In genomic region chr22:49524362-49524761, GRCh38 we compare ENCODE assay signal across 26 cellular contexts.
DNase-seq lines count a peak whose midpoint lies in the region; ATAC-seq and TF ChIP-seq lines count a peak whose summit lies in the region.
"Had no signal": no experiment of that assay in that cellular context is flagged by ENCODE, and none has a peak within 500 bp of the region (broad histone marks: within the 10 kb centered on the region; RNA-seq: fewer than 3 reads in every experiment).

No MANE protein-coding gene starts in this region.

- H3K27me3 Mint-ChIP-seq in glutamatergic neuron (ENCODE audit: unreplicated experiment), result peaks cover 20% of the 10 kb centered on the region
- H3K27me3 Mint-ChIP-seq: activated CD8-positive, alpha-beta T cell treated with anti-CD3 and anti-CD28 coated beads for 36 hours; memory B cell; naive B cell had no signal

- no peak overlapping the region for H3K27ac ChIP-seq in osteoblast (ENCODE audit: low read depth, low read length)
- H3K27ac ChIP-seq: ovary, stomach, tibial nerve had no signal

- no peak overlapping the region for H3K27ac Mint-ChIP-seq in glutamatergic neuron (ENCODE audit: unreplicated experiment)
- H3K27ac Mint-ChIP-seq: activated CD8-positive, alpha-beta T cell treated with anti-CD3 and anti-CD28 coated beads for 36 hours; memory B cell; naive B cell had no signal

- H3K4me3 ChIP-seq in osteoblast (ENCODE audit: insufficient read depth, low read length), result no peak overlapping the region
- H3K4me3 ChIP-seq: ovary, stomach, tibial nerve had no signal

- no peaks in the 10 kb centered on the region for H3K4me1 Mint-ChIP-seq in glutamatergic neuron (ENCODE audit: low read depth, unreplicated experiment)

- ATAC-seq in HG02759 (IDR thresholded peaks at IDR 0.05; ENCODE audit: unreplicated experiment) (no peak), GM19455 (IDR thresholded peaks at IDR 0.05; ENCODE audit: unreplicated experiment) (no peak)
- ATAC-seq: activated CD4-positive, CD25-positive, alpha-beta regulatory T cell treated with anti-CD3 and anti-CD28 coated beads, Interleukin-2, amount 50 U/mL, for 24 hours; activated CD8-positive, alpha-beta T cell treated with anti-CD3 and anti-CD28 coated beads for 36 hours; sciatic nerve had no signal

- H2AFZ ChIP-seq in osteoblast (ENCODE audit: low read length), result no peak overlapping the region

- H3K36me3 Mint-ChIP-seq in glutamatergic neuron (ENCODE audit: unreplicated experiment), result peaks cover 28% of the 10 kb centered on the region
- H3K36me3 Mint-ChIP-seq: naive B cell had no signal

- TF ChIP-seq CTCF in osteoblast (IDR thresholded peaks at IDR 0.05; ENCODE audit: extremely low read depth, low read depth, low read length) (no peak), glutamatergic neuron (IDR thresholded peaks at IDR 0.05; ENCODE audit: partially characterized antibody, unreplicated experiment) (no peak)

- H3K36me3 ChIP-seq in osteoblast (ENCODE audit: insufficient read depth, low read length), result no peaks in the 10 kb centered on the region
- H3K36me3 ChIP-seq: ovary, stomach, tibial nerve had no signal

- H3K9me3 Mint-ChIP-seq in glutamatergic neuron (ENCODE audit: unreplicated experiment), result peaks cover 41% of the 10 kb centered on the region
- H3K9me3 Mint-ChIP-seq: activated CD8-positive, alpha-beta T cell treated with anti-CD3 and anti-CD28 coated beads for 36 hours; memory B cell had no signal

- no peak overlapping the region for H3K4me3 Mint-ChIP-seq in glutamatergic neuron (ENCODE audit: unreplicated experiment)
- H3K4me3 Mint-ChIP-seq: activated CD8-positive, alpha-beta T cell treated with anti-CD3 and anti-CD28 coated beads for 36 hours; memory B cell; naive B cell had no signal

- no peaks in the 10 kb centered on the region for H3K4me1 ChIP-seq in osteoblast (ENCODE audit: insufficient read depth, low read length)
- H3K4me1 ChIP-seq: tibial nerve had no signal

- no peaks in the 10 kb centered on the region for H3K9me3 ChIP-seq in osteoblast (ENCODE audit: low read depth, low read length)

- no peaks in the 10 kb centered on the region for H3K27me3 ChIP-seq in osteoblast (ENCODE audit: insufficient read depth, low read length)
- H3K27me3 ChIP-seq: ovary, tibial nerve had no signal

- H3K79me2 ChIP-seq in osteoblast (ENCODE audit: insufficient read depth, low read length), result no peaks in the 10 kb centered on the region

- DNase-seq in SHP77 treated with DMSO at 0.1 percent for 48 hours (lab: John Stamatoyannopoulos, UW) (peak; percentile 3), SHP77 (lab: John Stamatoyannopoulos, UW) (no peak), NCI-H146 (lab: John Stamatoyannopoulos, UW) (peak; percentile 56), osteoblast (ENCODE audit: insufficient read length, low spot score, missing footprints) (peak; percentile 17), glutamatergic neuron (no peak)
- DNase-seq: activated CD8-positive, alpha-beta T cell treated with anti-CD3 and anti-CD28 coated beads for 36 hours; activated naive CD4-positive, alpha-beta T cell; activated T-cell treated with anti-CD3 and anti-CD28 coated beads for 4 hours; amniotic stem cell; caudate nucleus; dermis blood vessel endothelial cell; HCEC 1CT; naive B cell; NCI-H1694 treated with DMSO at 0.1 percent for 48 hours; NCI-H226; ovary; stimulated activated CD4-positive, alpha-beta T cell treated with anti-CD3 and anti-CD28 coated beads, Interleukin-15, amount 100 ng/mL, for 24 hours; stomach; T-helper 9 cell had no signal

- H3K4me2 ChIP-seq in osteoblast (ENCODE audit: insufficient read depth, low read length), result no peak overlapping the region

- no peaks in the 10 kb centered on the region for H4K20me1 ChIP-seq in osteoblast (ENCODE audit: insufficient read depth, low read length)

TF ChIP-seq in PFSK-1, 5 proteins besides CTCF, POLR2A, EP300 and RAD21:
- TF ChIP-seq FOXP2 (optimal IDR thresholded peaks at IDR 0.05; ENCODE audit: borderline replicate concordance, extremely low read depth, extremely low read length, insufficient read depth), result peak; percentile 52
- TF ChIP-seq SIN3A (IDR thresholded peaks at IDR 0.05; ENCODE audit: borderline replicate concordance, insufficient read depth, low read length), result no peak

Comparison
In these comparisons a context has a peak if more than half of its experiments do, and no peak if none do; other contexts are left out.
1. DNase-seq: peak in SHP77 treated with DMSO at 0.1 percent for 48 hours (single experiment), NCI-H146 (single experiment) and osteoblast (single experiment); none in SHP77 (0 of 2) and glutamatergic neuron (single experiment).